19 cellular contexts compared by ENCODE assay signal in the genomic region with DNA sequence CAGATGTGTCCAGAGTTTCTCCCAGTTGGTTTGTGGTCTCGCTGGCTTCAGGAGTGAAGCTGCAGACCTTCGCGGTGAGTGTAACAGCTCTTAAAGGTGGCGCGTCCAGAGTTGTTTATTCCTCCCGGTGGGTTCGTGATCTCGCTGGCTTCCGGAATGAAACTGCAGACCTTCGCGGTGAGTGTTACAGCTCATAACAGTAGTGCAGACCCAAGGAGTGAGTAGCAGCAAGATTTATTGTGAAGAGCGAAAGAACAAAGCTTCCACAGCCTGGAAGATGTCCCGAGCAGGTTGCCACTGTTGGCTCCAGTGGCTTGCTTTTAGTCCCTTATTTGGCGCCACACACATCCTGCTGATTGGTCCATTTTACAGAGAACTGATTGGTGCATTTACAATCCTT. TPM values are rescaled to one million over a fixed set of nuclear protein-coding genes. Genes with fewer than 3 reads are reported as not detected.
DNase-seq lines count a peak whose midpoint lies in the region; ATAC-seq and TF ChIP-seq lines count a peak whose summit lies in the region.
"Had no signal": no experiment of that assay in that cellular context is flagged by ENCODE, and none has a peak within 500 bp of the region (broad histone marks: within the 10 kb centered on the region; RNA-seq: fewer than 3 reads in every experiment).

No MANE protein-coding gene starts in this region.

- POLR2A ChIA-PET in WTC11 (lab: Charles Lee) = no interaction called here

- no peaks in the 10 kb centered on the region for H3F3A ChIP-seq in OCI-LY1 (ENCODE audit: insufficient read depth, low read length)

- H3K27ac Mint-ChIP-seq in WTC11 = no peak overlapping the region
- H3K27ac Mint-ChIP-seq: CD14-positive monocyte; CD4-positive, alpha-beta memory T cell had no signal

- no peak overlapping the region for H3K9ac ChIP-seq in OCI-LY1 (ENCODE audit: low read length)
- H3K9ac ChIP-seq: GM23248 had no signal

- H3K4me3 Mint-ChIP-seq in WTC11 = no peak overlapping the region
- H3K4me3 Mint-ChIP-seq: CD4-positive, alpha-beta memory T cell had no signal

- TF ChIP-seq CTCF in GM12865 (IDR thresholded peaks at IDR 0.05; ENCODE audit: insufficient read depth, low read depth, low read length, missing control alignments) = no peak
- no peak for TF ChIP-seq CTCF in OCI-LY1 (IDR thresholded peaks at IDR 0.05; ENCODE audit: low read length)
- no peak for TF ChIP-seq CTCF in WTC11 (IDR thresholded peaks at IDR 0.05)

- H3K4me1 ChIP-seq in OCI-LY1 (ENCODE audit: insufficient read depth, low read length, severe bottlenecking) = peaks cover 7% of the 10 kb centered on the region
- H3K4me1 ChIP-seq: BE2C, HAP-1 had no signal

- CTCF ChIA-PET in WTC11 (lab: Charles Lee) = interaction anchor here (0.7 kb wide), 1 partner anchor 135 kb away, joined by 3 read pairs; no protein-coding TSS in a partner anchor

- H3K36me3 ChIP-seq in OCI-LY1 (ENCODE audit: insufficient read depth, low read length) = no peaks in the 10 kb centered on the region; the same call in 1 of the 2 replicates
- H3K36me3 ChIP-seq: BE2C, HAP-1 had no signal

- H3K4me3 ChIP-seq in GM12865 (ENCODE audit: low read depth, low read length) = no peak overlapping the region
- no peak overlapping the region for H3K4me3 ChIP-seq in OCI-LY1 (ENCODE audit: low read depth, low read length, poor library complexity, severe bottlenecking)
- H3K4me3 ChIP-seq: GM23248, HAP-1 had no signal

- peak overlapping the region; percentile 34; the same call in 1 of the 2 replicates for H3K4me2 ChIP-seq in OCI-LY1 (ENCODE audit: low read length)

- DNase-seq in GM12865 (ENCODE audit: low read depth) (peak; percentile 14), mesenteric fat pad (ENCODE audit: low spot score) (peak; percentile 74), OCI-M2 (lab: John Stamatoyannopoulos, UW; ENCODE audit: unreplicated experiment) (no peak), WTC11 (ENCODE audit: low spot score) (no peak), NCI-H2227 treated with DMSO at 0.1 percent for 48 hours (lab: John Stamatoyannopoulos, UW) (no peak)
- DNase-seq: ACHN; BE2C; CD4-positive, alpha-beta memory T cell; DMS153; DMS79; GDM1; GM23248 had no signal

- H3K27me3 Mint-ChIP-seq in WTC11 (ENCODE audit: low read depth) = peaks cover 10% of the 10 kb centered on the region

- peaks cover 19% of the 10 kb centered on the region for H3K9me3 Mint-ChIP-seq in WTC11

- H3K4me1 Mint-ChIP-seq in WTC11 = peaks cover 8% of the 10 kb centered on the region

- no peaks in the 10 kb centered on the region for H3K79me2 ChIP-seq in OCI-LY1 (ENCODE audit: insufficient read depth, low read length)

- H3K9me3 ChIP-seq in OCI-LY1 (ENCODE audit: low read length) = peaks cover 4% of the 10 kb centered on the region; the same call in 1 of the 2 replicates
- H3K9me3 ChIP-seq: BE2C, HAP-1 had no signal

- H3K27me3 ChIP-seq in OCI-LY1 (ENCODE audit: insufficient read depth, low read length) = peaks cover 3% of the 10 kb centered on the region; the same call in 1 of the 2 replicates
- H3K27me3 ChIP-seq: BE2C had no signal

- ATAC-seq in WTC11 = no peak

- no peak overlapping the region for H2AFZ ChIP-seq in OCI-LY1 (ENCODE audit: low read length)
- H2AFZ ChIP-seq: GM23248 had no signal

- no peaks in the 10 kb centered on the region for H3K9me2 ChIP-seq in OCI-LY1 (ENCODE audit: low read depth, low read length)

- no peaks in the 10 kb centered on the region for H4K20me1 ChIP-seq in OCI-LY1 (ENCODE audit: insufficient read depth, low read length)

- H3K36me3 Mint-ChIP-seq in WTC11 = no peaks in the 10 kb centered on the region

- H3K27ac ChIP-seq in OCI-LY1 (ENCODE audit: low read depth, low read length, poor library complexity, severe bottlenecking) = no peak overlapping the region
- H3K27ac ChIP-seq: GM23248, HL-60 had no signal

TF ChIP-seq in WTC11, 78 proteins besides CTCF, POLR2A, EP300 and RAD21:
- no peak for TF ChIP-seq NFYB (CRISPR knock-in tag; conservative IDR thresholded peaks at IDR 0.05; ENCODE audit: low read depth)
- TF ChIP-seq IRF2 (CRISPR knock-in tag; IDR thresholded peaks at IDR 0.05; ENCODE audit: borderline replicate concordance, low read depth) = no peak
- TF ChIP-seq RELA (CRISPR knock-in tag; IDR thresholded peaks at IDR 0.05; ENCODE audit: borderline replicate concordance) = no peak
- no peak for TF ChIP-seq ZNF671 (CRISPR knock-in tag; IDR thresholded peaks at IDR 0.05)
- no peak for TF ChIP-seq ERG (CRISPR knock-in tag; IDR thresholded peaks at IDR 0.05)
- TF ChIP-seq, protein P1, sequence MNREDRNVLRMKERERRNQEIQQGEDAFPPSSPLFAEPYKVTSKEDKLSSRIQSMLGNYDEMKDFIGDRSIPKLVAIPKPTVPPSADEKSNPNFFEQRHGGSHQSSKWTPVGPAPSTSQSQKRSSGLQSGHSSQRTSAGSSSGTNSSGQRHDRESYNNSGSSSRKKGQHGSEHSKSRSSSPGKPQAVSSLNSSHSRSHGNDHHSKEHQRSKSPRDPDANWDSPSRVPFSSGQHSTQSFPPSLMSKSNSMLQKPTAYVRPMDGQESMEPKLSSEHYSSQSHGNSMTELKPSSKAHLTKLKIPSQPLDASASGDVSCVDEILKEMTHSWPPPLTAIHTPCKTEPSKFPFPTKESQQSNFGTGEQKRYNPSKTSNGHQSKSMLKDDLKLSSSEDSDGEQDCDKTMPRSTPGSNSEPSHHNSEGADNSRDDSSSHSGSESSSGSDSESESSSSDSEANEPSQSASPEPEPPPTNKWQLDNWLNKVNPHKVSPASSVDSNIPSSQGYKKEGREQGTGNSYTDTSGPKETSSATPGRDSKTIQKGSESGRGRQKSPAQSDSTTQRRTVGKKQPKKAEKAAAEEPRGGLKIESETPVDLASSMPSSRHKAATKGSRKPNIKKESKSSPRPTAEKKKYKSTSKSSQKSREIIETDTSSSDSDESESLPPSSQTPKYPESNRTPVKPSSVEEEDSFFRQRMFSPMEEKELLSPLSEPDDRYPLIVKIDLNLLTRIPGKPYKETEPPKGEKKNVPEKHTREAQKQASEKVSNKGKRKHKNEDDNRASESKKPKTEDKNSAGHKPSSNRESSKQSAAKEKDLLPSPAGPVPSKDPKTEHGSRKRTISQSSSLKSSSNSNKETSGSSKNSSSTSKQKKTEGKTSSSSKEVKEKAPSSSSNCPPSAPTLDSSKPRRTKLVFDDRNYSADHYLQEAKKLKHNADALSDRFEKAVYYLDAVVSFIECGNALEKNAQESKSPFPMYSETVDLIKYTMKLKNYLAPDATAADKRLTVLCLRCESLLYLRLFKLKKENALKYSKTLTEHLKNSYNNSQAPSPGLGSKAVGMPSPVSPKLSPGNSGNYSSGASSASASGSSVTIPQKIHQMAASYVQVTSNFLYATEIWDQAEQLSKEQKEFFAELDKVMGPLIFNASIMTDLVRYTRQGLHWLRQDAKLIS (CRISPR knock-in tag; IDR thresholded peaks at IDR 0.05; ENCODE audit: borderline replicate concordance) = no peak
- TF ChIP-seq, protein P2, sequence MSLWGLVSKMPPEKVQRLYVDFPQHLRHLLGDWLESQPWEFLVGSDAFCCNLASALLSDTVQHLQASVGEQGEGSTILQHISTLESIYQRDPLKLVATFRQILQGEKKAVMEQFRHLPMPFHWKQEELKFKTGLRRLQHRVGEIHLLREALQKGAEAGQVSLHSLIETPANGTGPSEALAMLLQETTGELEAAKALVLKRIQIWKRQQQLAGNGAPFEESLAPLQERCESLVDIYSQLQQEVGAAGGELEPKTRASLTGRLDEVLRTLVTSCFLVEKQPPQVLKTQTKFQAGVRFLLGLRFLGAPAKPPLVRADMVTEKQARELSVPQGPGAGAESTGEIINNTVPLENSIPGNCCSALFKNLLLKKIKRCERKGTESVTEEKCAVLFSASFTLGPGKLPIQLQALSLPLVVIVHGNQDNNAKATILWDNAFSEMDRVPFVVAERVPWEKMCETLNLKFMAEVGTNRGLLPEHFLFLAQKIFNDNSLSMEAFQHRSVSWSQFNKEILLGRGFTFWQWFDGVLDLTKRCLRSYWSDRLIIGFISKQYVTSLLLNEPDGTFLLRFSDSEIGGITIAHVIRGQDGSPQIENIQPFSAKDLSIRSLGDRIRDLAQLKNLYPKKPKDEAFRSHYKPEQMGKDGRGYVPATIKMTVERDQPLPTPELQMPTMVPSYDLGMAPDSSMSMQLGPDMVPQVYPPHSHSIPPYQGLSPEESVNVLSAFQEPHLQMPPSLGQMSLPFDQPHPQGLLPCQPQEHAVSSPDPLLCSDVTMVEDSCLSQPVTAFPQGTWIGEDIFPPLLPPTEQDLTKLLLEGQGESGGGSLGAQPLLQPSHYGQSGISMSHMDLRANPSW (CRISPR knock-in tag; conservative IDR thresholded peaks at IDR 0.05; ENCODE audit: low read depth) = no peak
- no peak for TF ChIP-seq SMAD3 (CRISPR knock-in tag; IDR thresholded peaks at IDR 0.05; ENCODE audit: borderline replicate concordance)
- no peak for TF ChIP-seq ATF1 (CRISPR knock-in tag; IDR thresholded peaks at IDR 0.05)
- no peak for TF ChIP-seq TEAD4 (CRISPR knock-in tag; IDR thresholded peaks at IDR 0.05)
- TF ChIP-seq ZNF317 (CRISPR knock-in tag; IDR thresholded peaks at IDR 0.05; ENCODE audit: borderline replicate concordance, low read depth) = no peak
- no peak for TF ChIP-seq FOXJ3 (CRISPR knock-in tag; IDR thresholded peaks at IDR 0.05; ENCODE audit: borderline replicate concordance)
- no peak for TF ChIP-seq GRHL2 (CRISPR knock-in tag; IDR thresholded peaks at IDR 0.05; ENCODE audit: insufficient replicate concordance, severe bottlenecking)
- TF ChIP-seq HMGA2 (CRISPR knock-in tag; IDR thresholded peaks at IDR 0.05) = no peak
- no peak for TF ChIP-seq TP53 (CRISPR knock-in tag; IDR thresholded peaks at IDR 0.05)
- no peak for TF ChIP-seq SOX15 (CRISPR knock-in tag; IDR thresholded peaks at IDR 0.05)

RNA-seq across cellular contexts. Expression of gene PGA3, which starts 1.8 kb away (rescaled TPM):
- total RNA-seq in mesenteric fat pad = 47.2 TPM
- 0.20 to 0.37 TPM in 2 of 3 replicates, not detected in the other for total RNA-seq in WTC11 (2021)
- total RNA-seq: CD4-positive, alpha-beta memory T cell; Daoy; GM23248; H4; HT1080 had no signal

RNA-seq across cellular contexts. Expression of gene PGA4, which starts 20.7 kb away (rescaled TPM):
- total RNA-seq in mesenteric fat pad = 20.6 TPM
- total RNA-seq in WTC11 (2021) = 0.32 to 1.3 TPM in 2 of 3 replicates, not detected in the other
- total RNA-seq: CD4-positive, alpha-beta memory T cell; Daoy; GM23248; H4; HT1080 had no signal

RNA-seq across cellular contexts. Expression of gene PGA5, which starts 39.5 kb away (rescaled TPM):
- total RNA-seq in mesenteric fat pad (2.6 TPM), WTC11 (2021) (0.16 to 0.35 TPM (median 0.30 TPM) in 3 replicates)
- total RNA-seq: CD4-positive, alpha-beta memory T cell; Daoy; GM23248; H4; HT1080 had no signal

RNA-seq across cellular contexts. Expression of gene VPS37C, which starts 40.2 kb away (rescaled TPM):
- total RNA-seq in mesenteric fat pad (21.5 TPM), WTC11 (2021) (22.2 to 23.9 TPM (median 23.4 TPM) in 3 replicates)

Comparison
In these comparisons a context has a peak if more than half of its experiments do, and no peak if none do; other contexts are left out.
1. DNase-seq: peak in GM12865 (single experiment) and mesenteric fat pad (single experiment); none in OCI-M2 (single experiment), WTC11 (single experiment) and NCI-H2227 treated with DMSO at 0.1 percent for 48 hours (single experiment).
2. RNA of gene PGA3, which starts 1.8 kb away (total RNA-seq): 47.2 TPM in mesenteric fat pad (single experiment); 0.20 to 0.37 TPM in WTC11; every median in the first group is over 10 times any median in the second.